8 cellular contexts compared by ENCODE assay signal in the genomic region with DNA sequence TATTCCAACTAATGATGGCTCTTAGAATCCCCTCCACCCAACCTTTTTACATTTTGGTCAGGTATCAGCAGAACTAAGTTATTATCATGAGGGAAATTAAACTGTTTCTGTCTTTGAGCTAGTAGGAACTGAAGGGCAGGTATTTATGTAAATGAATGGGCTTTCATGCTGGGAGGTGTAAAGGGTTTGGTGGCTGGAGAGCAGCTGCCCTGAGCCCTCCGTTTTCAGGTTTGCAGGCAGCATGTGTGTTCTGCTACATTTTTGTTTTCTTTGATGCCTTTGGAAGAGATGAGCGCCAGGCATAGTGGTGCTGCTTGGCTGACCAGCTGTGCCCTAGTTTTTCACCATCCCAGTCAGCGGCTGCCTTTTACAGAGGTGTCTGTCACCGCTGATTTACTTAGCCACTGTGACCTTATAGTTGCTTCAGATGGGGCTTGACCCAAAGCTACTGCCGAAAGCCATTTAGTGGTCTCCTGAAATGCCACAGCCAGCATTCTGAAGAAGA.
DNase-seq lines count a peak whose midpoint lies in the region; ATAC-seq, FAIRE-seq and TF ChIP-seq lines count a peak whose summit lies in the region.

No MANE protein-coding gene starts in this region.

- H3K4me3 ChIP-seq in NT2/D1 (ENCODE audit: insufficient read length, low read depth) = peak overlapping the region; percentile 29
- peak overlapping the region; percentile 48 for H3K4me3 ChIP-seq in fibroblast of mammary gland (ENCODE audit: control insufficient read depth, low read depth, low read length)
- peak overlapping the region in 1 of 4 donors; percentile 31 for H3K4me3 ChIP-seq in pancreas

- TF ChIP-seq CTCF in fibroblast of mammary gland (conservative IDR thresholded peaks at IDR 0.05; ENCODE audit: control insufficient read depth, insufficient read depth, low read depth, low read length) (no peak), pancreas (IDR thresholded peaks at IDR 0.05) (no peak)

- WGBS in pancreas, 2 donors = 39 to 43% methylated on average over 5 of the region's 5 CpGs

- FAIRE-seq in pancreas (lab: Jason Lieb, UNC) = no peak

- no peaks in the 10 kb centered on the region for H3K9me3 ChIP-seq in NT2/D1 (ENCODE audit: insufficient read depth, low read length)
- no peaks in the 10 kb centered on the region for H3K9me3 ChIP-seq in pancreas

- H3K36me3 ChIP-seq in NT2/D1 (ENCODE audit: insufficient read depth, insufficient read length, low read length) (no peaks in the 10 kb centered on the region), pancreas (no peaks in the 10 kb centered on the region)

- ATAC-seq in GM19395 (IDR thresholded peaks at IDR 0.05; ENCODE audit: unreplicated experiment) = peak; percentile 2
- peak; percentile 7 to 35 (median 15) for ATAC-seq in pancreas
- ATAC-seq in HG03139 (IDR thresholded peaks at IDR 0.05; ENCODE audit: unreplicated experiment) = no peak
- no peak for ATAC-seq in GM18870 (IDR thresholded peaks at IDR 0.05; ENCODE audit: unreplicated experiment)

- H3K4me1 ChIP-seq in NT2/D1 (ENCODE audit: insufficient read depth, insufficient read length) = peaks cover 2% of the 10 kb centered on the region
- H3K4me1 ChIP-seq in pancreas = peaks cover 0 to 3% (median 0%) of the 10 kb centered on the region in 3 donors

- H3K27ac ChIP-seq in pancreas = no peak overlapping the region

- no peak overlapping the region for H3K9ac ChIP-seq in NT2/D1 (ENCODE audit: insufficient read length, low read depth)

- no peaks in the 10 kb centered on the region for H3K27me3 ChIP-seq in NT2/D1 (ENCODE audit: insufficient read depth, insufficient read length)
- no peaks in the 10 kb centered on the region for H3K27me3 ChIP-seq in pancreas

- no peak for DNase-seq in NT2/D1 (ENCODE audit: low read depth, low spot score)
- no peak for DNase-seq in fibroblast of mammary gland (ENCODE audit: low read depth)
- no peak for DNase-seq in pancreas
- no peak for DNase-seq in SHP77 treated with DMSO at 0.1 percent for 48 hours (lab: John Stamatoyannopoulos, UW)
- no peak for DNase-seq in mesenteric fat pad (ENCODE audit: low spot score)

- intact Hi-C loops in pancreas (cut with DNase I) = no loop called here

Comparison
In these comparisons a context has a peak if more than half of its experiments do, and no peak if none do; other contexts are left out.
1. ATAC-seq: peak in GM19395 (single experiment) and pancreas (4 of 4); none in HG03139 (single experiment) and GM18870 (single experiment).